In the genomic region with DNA sequence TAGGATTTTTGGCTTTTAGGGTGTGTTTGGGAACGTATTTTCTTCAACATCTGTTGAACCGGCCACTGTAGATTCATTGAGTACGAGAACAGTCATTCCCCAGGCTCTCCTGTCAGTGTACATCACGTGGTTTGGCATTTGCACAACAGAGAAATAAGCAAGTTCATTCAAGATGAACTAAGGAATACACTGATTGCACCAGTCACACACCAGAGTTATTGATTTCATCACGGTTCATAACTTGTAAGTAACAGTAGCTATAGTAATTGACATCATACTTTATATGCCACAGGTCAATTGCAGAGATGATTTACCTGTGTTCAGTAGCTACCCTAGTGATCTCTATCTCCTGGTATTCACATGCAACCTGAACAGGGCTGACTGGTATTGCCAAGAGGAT, we compare ENCODE assay signal across 16 cellular contexts.
DNase-seq lines count a peak whose midpoint lies in the region; ATAC-seq, FAIRE-seq and TF ChIP-seq lines count a peak whose summit lies in the region.
"Had no signal": no experiment of that assay in that cellular context is flagged by ENCODE, and none has a peak within 500 bp of the region (broad histone marks: within the 10 kb centered on the region; RNA-seq: fewer than 3 reads in every experiment).

No MANE protein-coding gene starts in this region.

- H2AFZ ChIP-seq in astrocyte (ENCODE audit: low read depth, low read length) = no peak overlapping the region
- H2AFZ ChIP-seq: GM23248 had no signal

- no peak for ATAC-seq in GM18502 (IDR thresholded peaks at IDR 0.05; ENCODE audit: poor library complexity, unreplicated experiment)
- no peak for ATAC-seq in HG02973 (IDR thresholded peaks at IDR 0.05; ENCODE audit: unreplicated experiment)
- ATAC-seq: A549, HCT116 had no signal

- no peaks in the 10 kb centered on the region for H3K9me3 ChIP-seq in astrocyte (ENCODE audit: insufficient read depth, low read depth, low read length)
- H3K9me3 ChIP-seq: A549, Caco-2 had no signal

- no peak overlapping the region for H3K9ac ChIP-seq in astrocyte (ENCODE audit: low read length)
- H3K9ac ChIP-seq: GM23248 had no signal

- no peak overlapping the region for H3K4me2 ChIP-seq in astrocyte (ENCODE audit: low read length)
- H3K4me2 ChIP-seq: A549 had no signal

- H3K4me1 Mint-ChIP-seq in astrocyte (ENCODE audit: low read depth, unreplicated experiment) = peaks cover 27% of the 10 kb centered on the region
- H3K4me1 Mint-ChIP-seq: CD8-positive, alpha-beta memory T cell had no signal

- H3K4me1 ChIP-seq in astrocyte (ENCODE audit: insufficient read depth, low read length) = no peaks in the 10 kb centered on the region
- H3K4me1 ChIP-seq: A549, Caco-2 had no signal

- H3K4me3 ChIP-seq in astrocyte (ENCODE audit: insufficient read depth, low read depth, low read length) (no peak overlapping the region), choroid plexus epithelial cell (ENCODE audit: low read depth, low read length) (no peak overlapping the region), fibroblast of mammary gland (ENCODE audit: control insufficient read depth, low read depth, low read length) (no peak overlapping the region)
- H3K4me3 ChIP-seq: A549, GM23248 had no signal

- peak; percentile 6 for DNase-seq in astrocyte (ENCODE audit: low read depth)
- peak; percentile 20 for DNase-seq in choroid plexus epithelial cell (ENCODE audit: low read depth)
- peak; percentile 19 for DNase-seq in fibroblast of mammary gland (ENCODE audit: low read depth)
- no peak for DNase-seq in foreskin melanocyte
- DNase-seq: Caco-2; CD8-positive, alpha-beta memory T cell; DND-41; GDM1; GM23248 had no signal

- H4K20me1 ChIP-seq in astrocyte (ENCODE audit: insufficient read depth, low read length) = no peaks in the 10 kb centered on the region

- peaks cover 3% of the 10 kb centered on the region for H3K27me3 Mint-ChIP-seq in astrocyte (ENCODE audit: low read depth, unreplicated experiment)

- H3K4me3 Mint-ChIP-seq in astrocyte (ENCODE audit: unreplicated experiment) = no peak overlapping the region
- H3K4me3 Mint-ChIP-seq: CD8-positive, alpha-beta memory T cell had no signal

- no peak for FAIRE-seq in astrocyte (lab: Jason Lieb, UNC)
- FAIRE-seq: A549, GM12892, H54 had no signal

- peaks cover 14% of the 10 kb centered on the region for H3K27me3 ChIP-seq in astrocyte (ENCODE audit: insufficient read depth, low read length)

- H3K79me2 ChIP-seq in astrocyte (ENCODE audit: insufficient read depth, low read length) = no peaks in the 10 kb centered on the region

- H3K36me3 ChIP-seq in astrocyte (ENCODE audit: insufficient read depth, low read length) = no peaks in the 10 kb centered on the region

- TF ChIP-seq CTCF in astrocyte (IDR thresholded peaks at IDR 0.05; ENCODE audit: insufficient read depth, low read depth, low read length) (no peak), choroid plexus epithelial cell (conservative IDR thresholded peaks at IDR 0.05; ENCODE audit: low read depth, low read length) (no peak), fibroblast of mammary gland (conservative IDR thresholded peaks at IDR 0.05; ENCODE audit: control insufficient read depth, insufficient read depth, low read depth, low read length) (no peak)

- H3K36me3 Mint-ChIP-seq in astrocyte (ENCODE audit: low read depth, unreplicated experiment) = no peaks in the 10 kb centered on the region
- H3K36me3 Mint-ChIP-seq: CD8-positive, alpha-beta memory T cell had no signal

- no peak overlapping the region for H3K27ac Mint-ChIP-seq in astrocyte (ENCODE audit: unreplicated experiment)

- peaks cover under 1% of the 10 kb centered on the region for H3K9me3 Mint-ChIP-seq in astrocyte (ENCODE audit: unreplicated experiment)

- no peak overlapping the region for H3K27ac ChIP-seq in astrocyte (ENCODE audit: low read depth, low read length)
- H3K27ac ChIP-seq: A549, GM23248, HL-60 had no signal
